ENCODE assay signal across 30 cellular contexts in genomic region chr12:96526110-96526509, GRCh38.
"Had no signal": no experiment of that assay in that cellular context is flagged by ENCODE, and none has a peak within 500 bp of the region (broad histone marks: within the 10 kb centered on the region; RNA-seq: fewer than 3 reads in every experiment).

No MANE protein-coding gene starts in this region.

- H3K36me3 ChIP-seq: brain microvascular endothelial cell, ovary, sigmoid colon, suprapubic skin, tibial artery, upper lobe of right lung, WERI-Rb-1 had no signal

- H3K4me1 Mint-ChIP-seq: naive B cell; stimulated activated memory B cell treated with anti-CD40 and anti-IgM and Interleukin-4, amounts not matched to agents 10 μg/mL and 1 μg/mL and 100 μg/mL, for 72 hours had no signal

- H3K27ac ChIP-seq: brain microvascular endothelial cell, ovary, psoas muscle, sigmoid colon, suprapubic skin, tibial artery, upper lobe of right lung, WERI-Rb-1 had no signal

- H3K27me3 ChIP-seq: brain microvascular endothelial cell, ovary, sigmoid colon, suprapubic skin, tibial artery, upper lobe of right lung had no signal

- H3K9me3 ChIP-seq: ovary, sigmoid colon, suprapubic skin, tibial artery, upper lobe of right lung had no signal

- H3K27ac Mint-ChIP-seq: activated CD4-positive, alpha-beta T cell treated with anti-CD3 and anti-CD28 coated beads, Interleukin-2, amount 10 ng/mL, durations not matched to agents 24 days and 14 days; activated naive CD8-positive, alpha-beta T cell treated with anti-CD3 and anti-CD28 coated beads for 36 hours; mesothelial cell of epicardium; nephron progenitor cell; stimulated activated memory B cell treated with anti-CD40 and anti-IgM and Interleukin-4, amounts not matched to agents 10 μg/mL and 1 μg/mL and 100 μg/mL, for 72 hours; T-helper 17 cell had no signal

- H3K27me3 Mint-ChIP-seq: activated naive CD8-positive, alpha-beta T cell treated with anti-CD3 and anti-CD28 coated beads for 36 hours; stimulated activated memory B cell treated with anti-CD40 and anti-IgM and Interleukin-4, amounts not matched to agents 10 μg/mL and 1 μg/mL and 100 μg/mL, for 72 hours; T-helper 17 cell had no signal

- H3K9me3 Mint-ChIP-seq: activated naive CD8-positive, alpha-beta T cell treated with anti-CD3 and anti-CD28 coated beads for 36 hours; activated T-cell treated with anti-CD3 and anti-CD28 coated beads, Interleukin-2, amount 50 U/mL, for 4 hours; nephron progenitor cell; stimulated activated memory B cell treated with anti-CD40 and anti-IgM and Interleukin-4, amounts not matched to agents 10 μg/mL and 1 μg/mL and 100 μg/mL, for 72 hours had no signal

- DNase-seq: activated CD4-positive, alpha-beta T cell treated with anti-CD3 and anti-CD28 coated beads, Interleukin-2, amount 10 ng/mL, durations not matched to agents 24 days and 14 days; activated CD8-positive, alpha-beta memory T cell treated with anti-CD3 and anti-CD28 coated beads for 24 hours; activated CD8-positive, alpha-beta memory T cell treated with anti-CD3 and anti-CD28 coated beads, Interleukin-2, amount 50 U/mL, for 4 hours; activated naive CD4-positive, alpha-beta T cell; activated naive CD8-positive, alpha-beta T cell treated with anti-CD3 and anti-CD28 coated beads for 36 hours; activated T-cell treated with anti-CD3 and anti-CD28 coated beads, Interleukin-2, amount 50 U/mL, for 4 hours; amniotic stem cell; brain microvascular endothelial cell; cortex of kidney; foreskin fibroblast; head of caudate nucleus; hippocampal formation; kidney; left colon; naive B cell; nephron progenitor cell; ovary; psoas muscle; sigmoid colon; small intestine; stimulated activated CD4-positive, alpha-beta T cell treated with anti-CD3 and anti-CD28 coated beads, Interleukin-4, amount 100 ng/mL, for 24 hours; T-helper 17 cell; T1000; tibial artery; upper lobe of right lung; WERI-Rb-1 had no signal

- FAIRE-seq: astrocyte, small intestine had no signal

- H3K36me3 Mint-ChIP-seq: activated naive CD8-positive, alpha-beta T cell treated with anti-CD3 and anti-CD28 coated beads for 36 hours; mesothelial cell of epicardium; naive B cell; stimulated activated memory B cell treated with anti-CD40 and anti-IgM and Interleukin-4, amounts not matched to agents 10 μg/mL and 1 μg/mL and 100 μg/mL, for 72 hours had no signal

- H3K4me3 Mint-ChIP-seq: activated CD4-positive, alpha-beta T cell treated with anti-CD3 and anti-CD28 coated beads, Interleukin-2, amount 10 ng/mL, durations not matched to agents 24 days and 14 days; activated naive CD8-positive, alpha-beta T cell treated with anti-CD3 and anti-CD28 coated beads for 36 hours; activated T-cell treated with anti-CD3 and anti-CD28 coated beads, Interleukin-2, amount 50 U/mL, for 4 hours; mesothelial cell of epicardium; naive B cell; nephron progenitor cell; stimulated activated memory B cell treated with anti-CD40 and anti-IgM and Interleukin-4, amounts not matched to agents 10 μg/mL and 1 μg/mL and 100 μg/mL, for 72 hours; T-helper 17 cell had no signal

- H3K4me3 ChIP-seq: ovary, psoas muscle, sigmoid colon, suprapubic skin, tibial artery, upper lobe of right lung had no signal

- H3K4me1 ChIP-seq: psoas muscle, sigmoid colon, suprapubic skin, tibial artery, upper lobe of right lung had no signal
